In genomic region chr2:105873721-105874120, GRCh38 we compare ENCODE assay signal across 8 cellular contexts.
A peak's percentile ranks its signal among the peaks of the same experiment; 100 is the strongest.
DNase-seq lines count a peak whose midpoint lies in the region; ATAC-seq and TF ChIP-seq lines count a peak whose summit lies in the region.

No MANE protein-coding gene starts in this region.

- H3K4me1 ChIP-seq in CD8-positive, alpha-beta memory T cell (ENCODE audit: insufficient read depth, low read length): peaks cover 94% of the 10 kb centered on the region
- H3K4me1 ChIP-seq in thyroid gland: peaks cover 50 to 66% of the 10 kb centered on the region in 2 donors

- intact Hi-C loops in thyroid gland (cut with DNase I): no loop called here

- no peak overlapping the region for H3K4me3 ChIP-seq in CD8-positive, alpha-beta memory T cell (ENCODE audit: low read length)
- no peak overlapping the region for H3K4me3 ChIP-seq in thyroid gland (replicated peaks in 1 of 3)

- H3K4me1 Mint-ChIP-seq in CD8-positive, alpha-beta memory T cell: peaks cover 91 to 100% (median 99%) of the 10 kb centered on the region in 3 donors
- H3K4me1 Mint-ChIP-seq in activated CD8-positive, alpha-beta memory T cell treated with anti-CD3 and anti-CD28 coated beads, Interleukin-2, amount 10 ng/mL, durations not matched to agents 7 days and 5 days: peaks cover 66% of the 10 kb centered on the region
- peaks cover 74 to 92% of the 10 kb centered on the region in 2 donors for H3K4me1 Mint-ChIP-seq in immature natural killer cell

- H3K36me3 Mint-ChIP-seq in CD8-positive, alpha-beta memory T cell: peaks cover 0 to 51% (median 17%) of the 10 kb centered on the region in 3 donors
- peaks cover 39% of the 10 kb centered on the region for H3K36me3 Mint-ChIP-seq in activated CD8-positive, alpha-beta memory T cell treated with anti-CD3 and anti-CD28 coated beads, Interleukin-2, amount 10 ng/mL, durations not matched to agents 7 days and 5 days
- no peaks in the 10 kb centered on the region for H3K36me3 Mint-ChIP-seq in immature natural killer cell

- no peaks in the 10 kb centered on the region for H3K36me3 ChIP-seq in CD8-positive, alpha-beta memory T cell (ENCODE audit: insufficient read depth, low read length)
- H3K36me3 ChIP-seq in thyroid gland: no peaks in the 10 kb centered on the region

- no peaks in the 10 kb centered on the region for H3K9me3 Mint-ChIP-seq in CD8-positive, alpha-beta memory T cell
- H3K9me3 Mint-ChIP-seq in activated CD8-positive, alpha-beta memory T cell treated with anti-CD3 and anti-CD28 coated beads, Interleukin-2, amount 10 ng/mL, durations not matched to agents 7 days and 5 days (ENCODE audit: low read depth): no peaks in the 10 kb centered on the region
- no peaks in the 10 kb centered on the region for H3K9me3 Mint-ChIP-seq in immature natural killer cell

- peak in 3 of 5 donors; percentile 38 to 74 (median 50) for DNase-seq in CD8-positive, alpha-beta memory T cell
- DNase-seq in activated CD8-positive, alpha-beta memory T cell treated with anti-CD3 and anti-CD28 coated beads, Interleukin-2, amount 10 ng/mL, durations not matched to agents 7 days and 5 days: peak; percentile 77
- DNase-seq in immature natural killer cell: peak in 2 of 3 donors; percentile 6 to 14
- peak; percentile 48 to 70 for DNase-seq in stimulated activated CD8-positive, alpha-beta memory T cell treated with anti-CD3 and anti-CD28 coated beads, Interleukin-7, amount 100 ng/mL, for 4 hours (ENCODE audit: low read depth in 2 of 2)
- DNase-seq in thyroid gland: no peak
- no peak for DNase-seq in NCI-H526 treated with DMSO at 0.1 percent for 48 hours (lab: John Stamatoyannopoulos, UW)

- peak overlapping the region; percentile 38 to 88 (median 65) for H3K4me3 Mint-ChIP-seq in CD8-positive, alpha-beta memory T cell
- H3K4me3 Mint-ChIP-seq in activated CD8-positive, alpha-beta memory T cell treated with anti-CD3 and anti-CD28 coated beads, Interleukin-2, amount 10 ng/mL, durations not matched to agents 7 days and 5 days: no peak overlapping the region
- peak overlapping the region in 4 of 5 donors; percentile 9 to 57 (median 42) for H3K4me3 Mint-ChIP-seq in immature natural killer cell

- POLR2A ChIA-PET in CD8-positive, alpha-beta memory T cell (lab: Charles Lee): no interaction called here

- TF ChIP-seq POLR2A in thyroid gland (IDR thresholded peaks at IDR 0.05): no peak

- 62 to 91% methylated on average over 8 of the region's 8 CpGs for WGBS in thyroid gland, 2 donors

- ATAC-seq in GM19468 (IDR thresholded peaks at IDR 0.05; ENCODE audit: extremely low read depth, unreplicated experiment) (peak; percentile 72), HG03469 (IDR thresholded peaks at IDR 0.05; ENCODE audit: unreplicated experiment) (peak; percentile 89)
- peak; percentile 78 for ATAC-seq in activated CD8-positive, alpha-beta memory T cell treated with anti-CD3 and anti-CD28 coated beads, Interleukin-2, amount 10 ng/mL, durations not matched to agents 7 days and 5 days

- H3K27me3 Mint-ChIP-seq in CD8-positive, alpha-beta memory T cell: peaks cover 0 to 1% of the 10 kb centered on the region in 2 donors
- H3K27me3 Mint-ChIP-seq in activated CD8-positive, alpha-beta memory T cell treated with anti-CD3 and anti-CD28 coated beads, Interleukin-2, amount 10 ng/mL, durations not matched to agents 7 days and 5 days: no peaks in the 10 kb centered on the region
- peaks cover 0 to 4% (median 0%) of the 10 kb centered on the region in 3 donors for H3K27me3 Mint-ChIP-seq in immature natural killer cell (ENCODE audit: low read depth in 3 of 3)

- H3K27ac Mint-ChIP-seq in CD8-positive, alpha-beta memory T cell: peak overlapping the region; percentile 77 to 99 (median 89)
- no peak overlapping the region for H3K27ac Mint-ChIP-seq in activated CD8-positive, alpha-beta memory T cell treated with anti-CD3 and anti-CD28 coated beads, Interleukin-2, amount 10 ng/mL, durations not matched to agents 7 days and 5 days
- H3K27ac Mint-ChIP-seq in immature natural killer cell: peak overlapping the region in 5 of 6 donors; percentile 40 to 81 (median 61)

- TF ChIP-seq CTCF in thyroid gland (IDR thresholded peaks at IDR 0.05): no peak

- CTCF ChIA-PET in CD8-positive, alpha-beta memory T cell (lab: Charles Lee): interaction anchor here (0.9 to 1.8 kb wide), 2 partner anchors 73 to 91 kb away, joined by 3 read pairs; no protein-coding TSS in a partner anchor
- CTCF ChIA-PET in activated CD8-positive, alpha-beta memory T cell treated with anti-CD3 and anti-CD28 coated beads, Interleukin-2, amount 10 ng/mL, durations not matched to agents 7 days and 5 days (lab: Charles Lee): interaction anchor here (1.1 to 1.4 kb wide), 3 partner anchors 46 to 213 kb away, joined by 3 to 4 read pairs (median 3); no protein-coding TSS in a partner anchor

- H3K27me3 ChIP-seq in CD8-positive, alpha-beta memory T cell (ENCODE audit: insufficient read depth, low read length, poor library complexity, severe bottlenecking): no peaks in the 10 kb centered on the region
- H3K27me3 ChIP-seq in thyroid gland: no peaks in the 10 kb centered on the region

- H3K27ac ChIP-seq in CD8-positive, alpha-beta memory T cell (ENCODE audit: low read depth, low read length): peak overlapping the region; percentile 10
- H3K27ac ChIP-seq in thyroid gland: no peak overlapping the region

- H3K9me3 ChIP-seq in CD8-positive, alpha-beta memory T cell (ENCODE audit: low read length): no peaks in the 10 kb centered on the region
- H3K9me3 ChIP-seq in thyroid gland: no peaks in the 10 kb centered on the region

Comparison
In these comparisons a context has a peak if more than half of its experiments do, and no peak if none do; other contexts are left out.
1. DNase-seq: peak in CD8-positive, alpha-beta memory T cell (3 of 5), activated CD8-positive, alpha-beta memory T cell treated with anti-CD3 and anti-CD28 coated beads, Interleukin-2, amount 10 ng/mL, durations not matched to agents 7 days and 5 days (single experiment), immature natural killer cell (2 of 3) and stimulated activated CD8-positive, alpha-beta memory T cell treated with anti-CD3 and anti-CD28 coated beads, Interleukin-7, amount 100 ng/mL, for 4 hours (2 of 2); none in thyroid gland (0 of 2) and NCI-H526 treated with DMSO at 0.1 percent for 48 hours (single experiment).
2. Peak in every context shown above with its lines, with median percentiles within 50 percentile points of each other: ATAC-seq.